22 cellular contexts compared by ENCODE assay signal in genomic region chr13:20983386-20983785, GRCh38.
"Had no signal": no experiment of that assay in that cellular context is flagged by ENCODE, and none has a peak within 500 bp of the region (broad histone marks: within the 10 kb centered on the region; RNA-seq: fewer than 3 reads in every experiment).

No MANE protein-coding gene starts in this region.

- H3K27ac ChIP-seq: pancreas, sigmoid colon, thoracic aorta, tibial nerve, upper lobe of right lung, uterus had no signal

- H3K4me1 ChIP-seq: pancreas, sigmoid colon, tibial nerve, upper lobe of right lung, uterus had no signal

- H3K9me3 Mint-ChIP-seq: effector memory CD8-positive, alpha-beta T cell; naive thymus-derived CD8-positive, alpha-beta T cell; stimulated activated naive B cell treated with anti-CD40 and anti-IgM and Interleukin-4, amounts not matched to agents 10 μg/mL and 1 μg/mL and 100 μg/mL, for 72 hours; stimulated activated naive CD8-positive, alpha-beta T cell treated with anti-CD3 and anti-CD28 coated beads, Interleukin-15, Interleukin-2, amounts not matched to agents 100 ng/mL and 50 ng/mL, for 24 hours had no signal

- H3K4me3 Mint-ChIP-seq: effector memory CD8-positive, alpha-beta T cell; naive thymus-derived CD8-positive, alpha-beta T cell; stimulated activated naive B cell treated with anti-CD40 and anti-IgM and Interleukin-4, amounts not matched to agents 10 μg/mL and 1 μg/mL and 100 μg/mL, for 72 hours; stimulated activated naive CD8-positive, alpha-beta T cell treated with anti-CD3 and anti-CD28 coated beads, Interleukin-15, Interleukin-2, amounts not matched to agents 100 ng/mL and 50 ng/mL, for 24 hours had no signal

- H3K27me3 ChIP-seq: pancreas, sigmoid colon, tibial nerve, upper lobe of right lung, uterus had no signal

- H3K4me3 ChIP-seq: pancreas, sigmoid colon, thoracic aorta, tibial nerve, upper lobe of right lung, uterus had no signal

- FAIRE-seq: endometrium, frontal cortex, keratinocyte, pancreas had no signal

- DNase-seq: cortex of kidney; effector memory CD8-positive, alpha-beta T cell; hypothalamus; left ventricle myocardium superior; mesendoderm; midbrain; naive thymus-derived CD8-positive, alpha-beta T cell; occipital lobe; pancreas; retina; sigmoid colon; stimulated activated CD4-positive, alpha-beta T cell treated with anti-CD3 and anti-CD28 coated beads, Interleukin-2, amount 100 ng/mL, for 24 hours; stimulated activated CD4-positive, alpha-beta T cell treated with anti-CD3 and anti-CD28 coated beads, Interleukin-4, amount 100 ng/mL, for 24 hours; stimulated activated naive B cell treated with anti-CD40 and anti-IgM and Interleukin-4, amounts not matched to agents 10 μg/mL and 1 μg/mL and 100 μg/mL, for 72 hours; upper lobe of right lung; uterus had no signal

- H3K9me3 ChIP-seq: pancreas, sigmoid colon, thoracic aorta, tibial nerve, upper lobe of right lung, uterus had no signal

- ATAC-seq: effector memory CD8-positive, alpha-beta T cell; left ventricle myocardium superior; naive thymus-derived CD8-positive, alpha-beta T cell; pancreas; stimulated activated naive B cell treated with anti-CD40 and anti-IgM and Interleukin-4, amounts not matched to agents 10 μg/mL and 1 μg/mL and 100 μg/mL, for 72 hours; upper lobe of right lung had no signal

- H3K4me1 Mint-ChIP-seq: stimulated activated naive B cell treated with anti-CD40 and anti-IgM and Interleukin-4, amounts not matched to agents 10 μg/mL and 1 μg/mL and 100 μg/mL, for 72 hours had no signal

- H3K27ac Mint-ChIP-seq: effector memory CD8-positive, alpha-beta T cell; naive thymus-derived CD8-positive, alpha-beta T cell; stimulated activated naive B cell treated with anti-CD40 and anti-IgM and Interleukin-4, amounts not matched to agents 10 μg/mL and 1 μg/mL and 100 μg/mL, for 72 hours; stimulated activated naive CD8-positive, alpha-beta T cell treated with anti-CD3 and anti-CD28 coated beads, Interleukin-15, Interleukin-2, amounts not matched to agents 100 ng/mL and 50 ng/mL, for 24 hours had no signal

- H3K27me3 Mint-ChIP-seq: effector memory CD8-positive, alpha-beta T cell; naive thymus-derived CD8-positive, alpha-beta T cell; stimulated activated naive B cell treated with anti-CD40 and anti-IgM and Interleukin-4, amounts not matched to agents 10 μg/mL and 1 μg/mL and 100 μg/mL, for 72 hours; stimulated activated naive CD8-positive, alpha-beta T cell treated with anti-CD3 and anti-CD28 coated beads, Interleukin-15, Interleukin-2, amounts not matched to agents 100 ng/mL and 50 ng/mL, for 24 hours had no signal

- H3K36me3 ChIP-seq: uterus had no signal
